In genomic region chr10:60093317-60093716, GRCh38 we compare ENCODE assay signal across 15 cellular contexts.
DNase-seq lines count a peak whose midpoint lies in the region; ATAC-seq and FAIRE-seq lines count a peak whose summit lies in the region.
"Had no signal": no experiment of that assay in that cellular context is flagged by ENCODE, and none has a peak within 500 bp of the region (broad histone marks: within the 10 kb centered on the region; RNA-seq: fewer than 3 reads in every experiment).

No MANE protein-coding gene starts in this region.

- no peak overlapping the region for H2AK5ac ChIP-seq in trophoblast cell (ENCODE audit: low read length)

- H3K23ac ChIP-seq in trophoblast cell (ENCODE audit: low read length) = no peak overlapping the region

- no peaks in the 10 kb centered on the region for H3K27me3 ChIP-seq in trophoblast cell (ENCODE audit: insufficient read depth, low read length)
- H3K27me3 ChIP-seq: cardiac muscle cell, tibial nerve had no signal

- no peak overlapping the region for H4K12ac ChIP-seq in trophoblast cell (ENCODE audit: low read depth, low read length)

- H2BK12ac ChIP-seq in trophoblast cell (ENCODE audit: low read length) = no peak overlapping the region

- H3K4me1 ChIP-seq in trophoblast cell (ENCODE audit: control insufficient read depth in 1 of 2, insufficient read depth in 2 of 2, low read length in 2 of 2) = no peaks in the 10 kb centered on the region
- H3K4me1 ChIP-seq: tibial nerve had no signal

- H2BK5ac ChIP-seq in trophoblast cell (ENCODE audit: low read depth, low read length, poor library complexity) = no peak overlapping the region

- ATAC-seq in HG02610 (IDR thresholded peaks at IDR 0.05; ENCODE audit: unreplicated experiment) = peak; percentile 36
- ATAC-seq in HG03565 (IDR thresholded peaks at IDR 0.05; ENCODE audit: unreplicated experiment) = peak; percentile 78
- peak; percentile 41 for ATAC-seq in sciatic nerve
- ATAC-seq in GM19467 (IDR thresholded peaks at IDR 0.05; ENCODE audit: unreplicated experiment) = no peak
- ATAC-seq: activated CD8-positive, alpha-beta T cell treated with anti-CD3 and anti-CD28 coated beads for 36 hours; Panc1 had no signal

- H3K9me3 ChIP-seq in trophoblast cell (ENCODE audit: insufficient read depth, low read depth, low read length) = no peaks in the 10 kb centered on the region
- H3K9me3 ChIP-seq: tibial nerve had no signal

- no peak overlapping the region for H3K4me2 ChIP-seq in trophoblast cell (ENCODE audit: low read length)

- H3K9ac ChIP-seq in trophoblast cell (ENCODE audit: low read length) = no peak overlapping the region

- H3K79me1 ChIP-seq in trophoblast cell (ENCODE audit: low read length) = no peaks in the 10 kb centered on the region

- H2AFZ ChIP-seq in trophoblast cell (ENCODE audit: insufficient read depth, low read length, poor library complexity) = no peak overlapping the region

- no CpG with 5 or more reads among the region's 3 CpGs for WGBS in trophoblast cell (ENCODE audit: extremely low coverage, insufficient coverage, insufficient read length)

- no peak overlapping the region for H3K27ac ChIP-seq in trophoblast cell (ENCODE audit: low read depth, low read length)
- H3K27ac ChIP-seq: cardiac muscle cell, tibial nerve had no signal

- H3K14ac ChIP-seq in trophoblast cell (ENCODE audit: low read length) = no peak overlapping the region

- FAIRE-seq in GM19239 (lab: Jason Lieb, UNC) = peak; percentile 69

- no peak overlapping the region for H2BK120ac ChIP-seq in trophoblast cell (ENCODE audit: insufficient read depth, low read length, poor library complexity)

- no peak overlapping the region for H4K8ac ChIP-seq in trophoblast cell (ENCODE audit: low read depth, low read length)

- no peaks in the 10 kb centered on the region for H3K79me2 ChIP-seq in trophoblast cell (ENCODE audit: control insufficient read depth, insufficient read depth, low read length, poor library complexity)

- intact Hi-C loops in sciatic nerve (cut with DNase I) = no loop called here

- H3K4ac ChIP-seq in trophoblast cell (ENCODE audit: low read depth, low read length) = no peak overlapping the region

- no peak overlapping the region for H4K91ac ChIP-seq in trophoblast cell (ENCODE audit: low read depth, low read length)

- H3K18ac ChIP-seq in trophoblast cell (ENCODE audit: low read length) = no peak overlapping the region

- DNase-seq in GM19239 (ENCODE audit: insufficient read length, low spot score) = no peak
- DNase-seq in sciatic nerve (ENCODE audit: low spot score) = no peak
- DNase-seq in putamen (ENCODE audit: low spot score) = no peak
- no peak for DNase-seq in NCI-H2107 (lab: John Stamatoyannopoulos, UW)
- no peak for DNase-seq in trophoblast cell
- DNase-seq: activated CD8-positive, alpha-beta T cell treated with anti-CD3 and anti-CD28 coated beads for 36 hours; NCI-H2029; NCI-H510A treated with DMSO at 0.1 percent for 48 hours; stimulated activated CD4-positive, alpha-beta T cell treated with anti-CD3 and anti-CD28 coated beads, Interleukin-4, amount 100 ng/mL, for 4 hours had no signal

- H3K36me3 ChIP-seq in trophoblast cell (ENCODE audit: control insufficient read depth in 1 of 2, insufficient read depth in 2 of 2, low read length in 2 of 2) = peaks cover 0 to 2% of the 10 kb centered on the region in 2 experiments

- no peak overlapping the region for H3K4me3 ChIP-seq in trophoblast cell (ENCODE audit: low read depth, low read length)
- H3K4me3 ChIP-seq: cardiac muscle cell, tibial nerve had no signal
